In the genomic region with DNA sequence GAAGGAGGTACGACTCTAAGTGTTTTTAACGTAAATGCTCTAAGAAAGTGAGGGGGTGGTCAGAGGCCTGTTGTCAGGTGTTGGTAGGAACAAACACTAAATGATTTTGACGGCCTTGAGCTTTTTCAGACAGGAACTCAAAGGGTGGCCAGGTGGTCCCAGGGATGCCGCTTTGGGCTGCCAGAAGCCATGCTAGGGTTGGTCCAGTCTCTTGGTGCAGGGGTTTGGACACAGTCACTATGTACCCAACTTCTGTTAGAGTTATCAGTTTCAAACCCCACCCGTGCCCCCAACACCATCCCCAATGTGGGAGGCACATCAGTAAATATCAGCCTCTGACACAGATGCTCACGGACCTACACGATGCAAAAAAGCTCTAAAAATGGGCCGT, we compare ENCODE assay signal across 16 cellular contexts. TPM values are rescaled to one million over a fixed set of nuclear protein-coding genes. Genes with fewer than 3 reads are reported as not detected.
DNase-seq lines count a peak whose midpoint lies in the region; ATAC-seq, FAIRE-seq and TF ChIP-seq lines count a peak whose summit lies in the region.
"Had no signal": no experiment of that assay in that cellular context is flagged by ENCODE, and none has a peak within 500 bp of the region (broad histone marks: within the 10 kb centered on the region; RNA-seq: fewer than 3 reads in every experiment).

No MANE protein-coding gene starts in this region.

- H3K36me3 Mint-ChIP-seq in astrocyte (ENCODE audit: low read depth, unreplicated experiment) (no peaks in the 10 kb centered on the region), nephron (ENCODE audit: low read depth) (no peaks in the 10 kb centered on the region)

- H3K9me3 ChIP-seq in right lobe of liver (no peaks in the 10 kb centered on the region), HepG2 (ENCODE audit: low read length) (no peaks in the 10 kb centered on the region), astrocyte (ENCODE audit: insufficient read depth, low read depth, low read length) (no peaks in the 10 kb centered on the region), uterus (no peaks in the 10 kb centered on the region)

- H3K4me3 ChIP-seq in right lobe of liver (no peak overlapping the region), HepG2 (replicated peaks in 1 of 3; ENCODE audit: insufficient read depth in 1 of 3, low read depth in 2 of 3, low read length in 3 of 3) (no peak overlapping the region), astrocyte (ENCODE audit: insufficient read depth, low read depth, low read length) (no peak overlapping the region), uterus (no peak overlapping the region)
- H3K4me3 ChIP-seq: SK-N-MC had no signal

- intact Hi-C loops in right lobe of liver (cut with DNase I) (no loop called here), HepG2 (cut with micrococcal nuclease; ENCODE audit: unreplicated experiment) (no loop called here), uterus (cut with DNase I; ENCODE audit: low total_unique reads) (no loop called here)

- in situ Hi-C loops in HepG2 (cut with HindIII; ENCODE audit: extremely low pct_ligation_motif_present, low pct_unique_long_range_greater_than_20kb), result no loop called here

- H4K20me1 ChIP-seq in HepG2 (ENCODE audit: insufficient read depth, low read length) (no peaks in the 10 kb centered on the region), astrocyte (ENCODE audit: insufficient read depth, low read length) (no peaks in the 10 kb centered on the region)

- TF ChIP-seq RAD21 in HepG2 (CRISPR knock-in tag; IDR thresholded peaks at IDR 0.05), result no peak

- no peak for TF ChIP-seq POLR2A in right lobe of liver (IDR thresholded peaks at IDR 0.05)
- no peak for TF ChIP-seq POLR2A in HepG2 (IDR thresholded peaks at IDR 0.05; ENCODE audit: insufficient read depth in 1 of 2, low read depth in 2 of 2, low read length in 2 of 2)
- TF ChIP-seq POLR2A in uterus (IDR thresholded peaks at IDR 0.05), result no peak

- H3K27me3 ChIP-seq in right lobe of liver (no peaks in the 10 kb centered on the region), HepG2 (ENCODE audit: control insufficient read depth in 1 of 2, insufficient read depth in 2 of 2, low read length in 2 of 2) (no peaks in the 10 kb centered on the region), astrocyte (ENCODE audit: insufficient read depth, low read length) (no peaks in the 10 kb centered on the region), uterus (no peaks in the 10 kb centered on the region)

- no peak overlapping the region for H3K9ac ChIP-seq in HepG2 (ENCODE audit: insufficient read depth, low read depth, low read length)
- H3K9ac ChIP-seq in astrocyte (ENCODE audit: low read length), result no peak overlapping the region

- BruUV-seq in HepG2 (replicated peaks; lab: Mats Ljungman, UMichigan), result no TSS peak

- H3K4me3 Mint-ChIP-seq in astrocyte (ENCODE audit: unreplicated experiment) (no peak overlapping the region), nephron (peak overlapping the region in 1 of 3 experiments; percentile 20)
- H3K4me3 Mint-ChIP-seq: activated T-helper 1 cell treated with anti-CD3 and anti-CD28 coated beads, Interleukin-12 subunit alpha, Interleukin-12 subunit beta, Interleukin-2, Interleukin-4 antibody, amounts not matched to agents 30 ng/mL and 10 ng/mL and 1 ng/mL, durations not matched to agents 14 hours and 24 hours and 36 hours; T-helper 2 cell treated with Interferon-gamma antibody and Interleukin-4, amounts not matched to agents 5 μg/mL and 100 μg/mL, for 36 hours had no signal

- H3K4me2 ChIP-seq in HepG2 (ENCODE audit: low read depth, low read length) (no peak overlapping the region), astrocyte (ENCODE audit: low read length) (no peak overlapping the region)

- H3K36me3 ChIP-seq in right lobe of liver, result peaks cover 0 to 4% (median 0%) of the 10 kb centered on the region in 4 donors
- H3K36me3 ChIP-seq in HepG2 (replicated peaks in 1 of 2; ENCODE audit: control insufficient read depth in 1 of 2, insufficient read depth in 2 of 2, low read length in 2 of 2), result peaks cover 3 to 15% of the 10 kb centered on the region in 2 experiments; a peak in 3 of 5 replicates
- H3K36me3 ChIP-seq in astrocyte (ENCODE audit: insufficient read depth, low read length), result no peaks in the 10 kb centered on the region
- H3K36me3 ChIP-seq in uterus, result no peaks in the 10 kb centered on the region

- ATAC-seq in right lobe of liver (no peak), HepG2 (no peak), GM18511 (IDR thresholded peaks at IDR 0.05; ENCODE audit: unreplicated experiment) (no peak)

- POLR2A ChIA-PET in HepG2 (lab: Yijun Ruan, JAX), result interaction anchor here (0.7 to 1.0 kb wide), 2 partner anchors 9 to 45 kb away, joined by 3 to 4 read pairs; a partner anchor contains a TSS

- peaks cover 5% of the 10 kb centered on the region for H3K27me3 Mint-ChIP-seq in astrocyte (ENCODE audit: low read depth, unreplicated experiment)
- H3K27me3 Mint-ChIP-seq in nephron (ENCODE audit: low read depth), result peaks cover 16% of the 10 kb centered on the region
- H3K27me3 Mint-ChIP-seq: CD4-positive, alpha-beta memory T cell had no signal

- H3K27ac Mint-ChIP-seq in astrocyte (ENCODE audit: unreplicated experiment) (no peak overlapping the region), nephron (peak overlapping the region; percentile 53 to 81 (median 58))
- H3K27ac Mint-ChIP-seq: activated T-helper 1 cell treated with anti-CD3 and anti-CD28 coated beads, Interleukin-12 subunit alpha, Interleukin-12 subunit beta, Interleukin-2, Interleukin-4 antibody, amounts not matched to agents 30 ng/mL and 10 ng/mL and 1 ng/mL, durations not matched to agents 14 hours and 24 hours and 36 hours; T-helper 2 cell treated with Interferon-gamma antibody and Interleukin-4, amounts not matched to agents 5 μg/mL and 100 μg/mL, for 36 hours had no signal

- CTCF ChIA-PET in HepG2 (lab: Yijun Ruan, JAX; ENCODE audit: low intra/inter-chr PET ratio, low total read pairs), result interaction anchor here (0.8 kb wide), 1 partner anchor 393 kb away, joined by 4 read pairs; no protein-coding TSS in a partner anchor

- H2AFZ ChIP-seq in HepG2 (ENCODE audit: low read length) (no peak overlapping the region), astrocyte (ENCODE audit: low read depth, low read length) (peak overlapping the region; percentile 2)

- DNase-seq in right lobe of liver (no peak), HepG2 (ENCODE audit: low spot score) (no peak), astrocyte (ENCODE audit: low read depth) (no peak), uterus (peak in 1 of 2 donors; percentile 15), LoVo (ENCODE audit: low spot score) (no peak), activated gamma-delta T cell treated with Interleukin-2 at 50 U/mL for 16 hours (no peak)
- DNase-seq: activated CD4-positive, CD25-positive, alpha-beta regulatory T cell; NCI-H187 treated with DMSO at 0.1 percent for 48 hours; NCI-H226; stimulated activated CD4-positive, alpha-beta T cell treated with anti-CD3 and anti-CD28 coated beads, Interleukin-2, amount 100 ng/mL, for 48 hours had no signal

- H3K4me1 ChIP-seq in right lobe of liver (peaks cover 0 to 51% (median 23%) of the 10 kb centered on the region in 4 donors), HepG2 (ENCODE audit: insufficient read depth, low read length) (peaks cover 47% of the 10 kb centered on the region), astrocyte (ENCODE audit: insufficient read depth, low read length) (peaks cover 3% of the 10 kb centered on the region), uterus (peaks cover 0 to 9% of the 10 kb centered on the region in 2 donors)

- peaks cover 6% of the 10 kb centered on the region for H3K4me1 Mint-ChIP-seq in astrocyte (ENCODE audit: low read depth, unreplicated experiment)
- H3K4me1 Mint-ChIP-seq in nephron, result peaks cover 65% of the 10 kb centered on the region

- H3K27ac ChIP-seq in right lobe of liver (peak overlapping the region in 2 of 3 donors; percentile 65 to 71), HepG2 (ENCODE audit: extremely low read length, insufficient read depth, low read length) (no peak overlapping the region), astrocyte (ENCODE audit: low read depth, low read length) (no peak overlapping the region), uterus (peak overlapping the region; percentile 16 to 52)
- H3K27ac ChIP-seq: SK-N-MC had no signal

- no peak for FAIRE-seq in HepG2 (lab: Jason Lieb, UNC)
- FAIRE-seq in astrocyte (lab: Jason Lieb, UNC), result no peak

- no peak for TF ChIP-seq EP300 in HepG2 (IDR thresholded peaks at IDR 0.05; ENCODE audit: low read depth in 2 of 2, low read length in 2 of 2)
- TF ChIP-seq EP300 in HepG2 (CRISPR knock-in tag; IDR thresholded peaks at IDR 0.05; ENCODE audit: borderline replicate concordance), result no peak

- WGBS in right lobe of liver (ENCODE audit: insufficient coverage, low coverage, low lambda C conversion rate, missing lambda C conversion rate), result 33% methylated on average over 7 of the region's 8 CpGs
- WGBS in HepG2 (ENCODE audit: low lambda C conversion rate), result 78% methylated on average over 7 of the region's 8 CpGs

- no peaks in the 10 kb centered on the region for H3K9me3 Mint-ChIP-seq in astrocyte (ENCODE audit: unreplicated experiment)
- no peaks in the 10 kb centered on the region for H3K9me3 Mint-ChIP-seq in nephron
- H3K9me3 Mint-ChIP-seq: activated T-helper 1 cell treated with anti-CD3 and anti-CD28 coated beads, Interleukin-12 subunit alpha, Interleukin-12 subunit beta, Interleukin-2, Interleukin-4 antibody, amounts not matched to agents 30 ng/mL and 10 ng/mL and 1 ng/mL, durations not matched to agents 14 hours and 24 hours and 36 hours; CD4-positive, alpha-beta memory T cell; T-helper 2 cell treated with Interferon-gamma antibody and Interleukin-4, amounts not matched to agents 5 μg/mL and 100 μg/mL, for 36 hours had no signal

- H3K79me2 ChIP-seq in HepG2 (ENCODE audit: insufficient read depth, low read length) (no peaks in the 10 kb centered on the region), astrocyte (ENCODE audit: insufficient read depth, low read length) (no peaks in the 10 kb centered on the region)

- TF ChIP-seq CTCF in right lobe of liver (IDR thresholded peaks at IDR 0.05) (no peak), HepG2 (CRISPR knock-in tag; IDR thresholded peaks at IDR 0.05) (no peak), astrocyte (IDR thresholded peaks at IDR 0.05; ENCODE audit: insufficient read depth, low read depth, low read length) (no peak), nephron (IDR thresholded peaks at IDR 0.05; ENCODE audit: unreplicated experiment in 3 of 3) (no peak), uterus (IDR thresholded peaks at IDR 0.05) (no peak)

RNA-seq across cellular contexts. Expression of a gene that starts 9.3 kb away (rescaled TPM):
- total RNA-seq in right lobe of liver (10 to 100 TPM; 33.8 to 95.1 (median 70.9) TPM), HepG2 (2016; rRNA removed; fragmentation: Illumina TruSeq; extraction: Trizol) (142 and 203 TPM in 2 replicates), astrocyte (14.2 and 16.0 TPM in 2 replicates), uterus (10 to 100 TPM in 2 of 4 donors, 1 to 10 TPM in 2; 2.6 to 22.5 (median 10.1) TPM)
- 120 and 162 TPM in 2 replicates for total RNA-seq in HepG2 (2016; cell fraction: cytosol; rRNA removed; fragmentation: Illumina TruSeq; extraction: Trizol; ENCODE audit: low read depth)
- 117 and 216 TPM in 2 replicates for total RNA-seq in HepG2 (2016; cell fraction: insoluble cytoplasmic fraction; rRNA removed; fragmentation: Illumina TruSeq; extraction: Trizol)
- total RNA-seq in HepG2 (2016; cell fraction: membrane; rRNA removed; fragmentation: Illumina TruSeq; extraction: Trizol), result 244 and 302 TPM in 2 replicates
- total RNA-seq in HepG2 (2016; cell fraction: nucleus; rRNA removed; fragmentation: Illumina TruSeq; extraction: Trizol), result 121 and 139 TPM in 2 replicates
- polyA plus RNA-seq in HepG2 (2011; rRNA removed), result 32.9 and 36.8 TPM in 2 replicates
- polyA plus RNA-seq in HepG2 (2011; cell fraction: cytosol; rRNA removed), result 39.7 and 73.9 TPM in 2 replicates
- polyA plus RNA-seq in HepG2 (2011; cell fraction: nucleus; rRNA removed), result 47.4 and 51.5 TPM in 2 replicates
- 44.9 and 47.0 TPM in 2 replicates for polyA plus RNA-seq in HepG2 (2012)
- 173 and 241 TPM in 2 replicates for polyA plus RNA-seq in HepG2 (2016; cell fraction: cytosol; fragmentation: Illumina TruSeq; extraction: Trizol; ENCODE audit: low read depth)
- 167 and 202 TPM in 2 replicates for polyA plus RNA-seq in HepG2 (2016; cell fraction: insoluble cytoplasmic fraction; fragmentation: Illumina TruSeq; extraction: Trizol; ENCODE audit: low read depth)
- polyA plus RNA-seq in HepG2 (2016; cell fraction: membrane; fragmentation: Illumina TruSeq; extraction: Trizol; ENCODE audit: low read depth), result 293 and 346 TPM in 2 replicates
- 253 and 256 TPM in 2 replicates for polyA plus RNA-seq in HepG2 (2016; cell fraction: nucleus; fragmentation: Illumina TruSeq; extraction: Trizol; ENCODE audit: insufficient read depth, low read depth)
- 0.58 and 74.0 TPM in 2 replicates for polyA minus RNA-seq in HepG2 (2011; rRNA and poly(A)+ RNA removed; ENCODE audit: low replicate concordance)
- 30.3 and 36.1 TPM in 2 replicates for polyA minus RNA-seq in HepG2 (2011; cell fraction: cytosol; rRNA and poly(A)+ RNA removed)
- polyA minus RNA-seq in HepG2 (2011; cell fraction: nucleus; rRNA and poly(A)+ RNA removed), result 14.4 and 15.7 TPM in 2 replicates

RNA-seq across cellular contexts. Expression of a gene that starts 44.9 kb away (rescaled TPM):
- 10 to 100 TPM in 2 of 6 experiments, 1 to 10 TPM in 4; 2.5 to 11.3 (median 7.1) TPM for total RNA-seq in right lobe of liver
- total RNA-seq in HepG2 (2016; rRNA removed; fragmentation: Illumina TruSeq; extraction: Trizol), result 0.89 and 1.0 TPM in 2 replicates
- total RNA-seq in HepG2 (2016; cell fraction: cytosol; rRNA removed; fragmentation: Illumina TruSeq; extraction: Trizol; ENCODE audit: low read depth), result 0.10 and 0.35 TPM in 2 replicates
- total RNA-seq in HepG2 (2016; cell fraction: insoluble cytoplasmic fraction; rRNA removed; fragmentation: Illumina TruSeq; extraction: Trizol), result 0.67 and 0.80 TPM in 2 replicates
- total RNA-seq in HepG2 (2016; cell fraction: membrane; rRNA removed; fragmentation: Illumina TruSeq; extraction: Trizol), result 0.46 and 0.55 TPM in 2 replicates
- total RNA-seq in HepG2 (2016; cell fraction: nucleus; rRNA removed; fragmentation: Illumina TruSeq; extraction: Trizol), result 2.0 TPM in 2 replicates
- 2.0 and 2.8 TPM in 2 replicates for polyA plus RNA-seq in HepG2 (2011; rRNA removed)
- 1.0 and 1.3 TPM in 2 replicates for polyA plus RNA-seq in HepG2 (2011; cell fraction: cytosol; rRNA removed)
- 7.1 and 8.7 TPM in 2 replicates for polyA plus RNA-seq in HepG2 (2011; cell fraction: nucleus; rRNA removed)
- polyA plus RNA-seq in HepG2 (2012), result 0.76 and 1.6 TPM in 2 replicates
- polyA plus RNA-seq in HepG2 (2016; cell fraction: cytosol; fragmentation: Illumina TruSeq; extraction: Trizol; ENCODE audit: low read depth), result 0.25 and 0.28 TPM in 2 replicates
- 0.27 and 0.70 TPM in 2 replicates for polyA plus RNA-seq in HepG2 (2016; cell fraction: insoluble cytoplasmic fraction; fragmentation: Illumina TruSeq; extraction: Trizol; ENCODE audit: low read depth)
- polyA plus RNA-seq in HepG2 (2016; cell fraction: membrane; fragmentation: Illumina TruSeq; extraction: Trizol; ENCODE audit: low read depth), result 0.29 and 0.43 TPM in 2 replicates
- polyA plus RNA-seq in HepG2 (2016; cell fraction: nucleus; fragmentation: Illumina TruSeq; extraction: Trizol; ENCODE audit: insufficient read depth, low read depth), result 1.9 and 2.0 TPM in 2 replicates
- 2.0 and 5.0 TPM in 2 replicates for polyA minus RNA-seq in HepG2 (2011; rRNA and poly(A)+ RNA removed; ENCODE audit: low replicate concordance)
- 0.59 and 1.2 TPM in 2 replicates for polyA minus RNA-seq in HepG2 (2011; cell fraction: cytosol; rRNA and poly(A)+ RNA removed)
- 6.6 and 10.3 TPM in 2 replicates for polyA minus RNA-seq in HepG2 (2011; cell fraction: nucleus; rRNA and poly(A)+ RNA removed)
- 11.0 and 13.2 TPM in 2 replicates for total RNA-seq in astrocyte
- 10 to 100 TPM in 2 of 4 donors, 1 to 10 TPM in 2; 1.8 to 39.4 (median 14.6) TPM for total RNA-seq in uterus

Comparison
In these comparisons a context has a peak if more than half of its experiments do, and no peak if none do; other contexts are left out.
1. H3K27ac ChIP-seq: peak in right lobe of liver (2 of 3) and uterus (2 of 2); none in HepG2 (single experiment) and astrocyte (single experiment).